ENCODE assay signal across 22 cellular contexts in genomic region chr4:41364871-41365270, GRCh38.
A peak's percentile ranks its signal among the peaks of the same experiment; 100 is the strongest.
DNase-seq lines count a peak whose midpoint lies in the region; ATAC-seq, FAIRE-seq and TF ChIP-seq lines count a peak whose summit lies in the region.
"Had no signal": no experiment of that assay in that cellular context is flagged by ENCODE, and none has a peak within 500 bp of the region (broad histone marks: within the 10 kb centered on the region; RNA-seq: fewer than 3 reads in every experiment).

No MANE protein-coding gene starts in this region.

- in situ Hi-C loops in gastrocnemius medialis (cut with MboI; ENCODE audit: low sequenced_read_pairs in 4 of 4), result loop anchor here in 3 of 4 donors (10.0 to 25.0 kb wide), 2 partner anchors 170 to 172 kb away; partner anchors contain the start of gene LIMCH1 (in 3 of the 3)

- no peak for FAIRE-seq in pancreas (lab: Jason Lieb, UNC)
- FAIRE-seq: TTC549 had no signal

- H3K4me3 ChIP-seq in PC-3 (ENCODE audit: low read length) (no peak overlapping the region), dorsolateral prefrontal cortex (peak overlapping the region in 34 of 59 donors; percentile 0 to 97 (median 30)), gastrocnemius medialis (peak overlapping the region in 2 of 4 donors; percentile 24 to 26), pancreas (no peak overlapping the region)
- H3K4me3 ChIP-seq: cardiac muscle cell, skin epidermis, uterus had no signal

- TF ChIP-seq CTCF in PC-3 (conservative IDR thresholded peaks at IDR 0.05; ENCODE audit: low read depth, low read length), result no peak
- no peak for TF ChIP-seq CTCF in dorsolateral prefrontal cortex (IDR thresholded peaks at IDR 0.05 in 54 of 56, conservative IDR thresholded peaks at IDR 0.05 in 2 of 56; ENCODE audit: low read depth in 1 of 56, partially characterized antibody in 56 of 56)
- TF ChIP-seq CTCF in gastrocnemius medialis (IDR thresholded peaks at IDR 0.05 in 4 of 5, conservative IDR thresholded peaks at IDR 0.05 in 1 of 5), result no peak
- no peak for TF ChIP-seq CTCF in pancreas (IDR thresholded peaks at IDR 0.05)

- WGBS in pancreas, 2 donors, result 55 to 69% methylated on average over 3 of the region's 3 CpGs

- POLR2A ChIA-PET in PC-3 (lab: Charles Lee; ENCODE audit: unreplicated experiment), result no interaction called here

- H3K4me1 ChIP-seq in PC-3 (ENCODE audit: insufficient read depth, low read length) (peaks cover 32% of the 10 kb centered on the region), gastrocnemius medialis (peaks cover 65 to 70% of the 10 kb centered on the region in 2 donors), pancreas (peaks cover 0 to 5% (median 0%) of the 10 kb centered on the region in 3 donors)
- H3K4me1 ChIP-seq: uterus had no signal

- no TSS peak for BruUV-seq in PC-3 (replicated peaks; lab: Mats Ljungman, UMichigan)

- H3K36me3 ChIP-seq in PC-3 (ENCODE audit: low read depth, low read length) (no peaks in the 10 kb centered on the region; the same call in 1 of the 2 replicates), gastrocnemius medialis (no peaks in the 10 kb centered on the region), pancreas (no peaks in the 10 kb centered on the region)
- H3K36me3 ChIP-seq: cardiac muscle cell, uterus had no signal

- H4K20me1 ChIP-seq in PC-3 (ENCODE audit: low read length), result no peaks in the 10 kb centered on the region

- CTCF ChIA-PET in PC-3 (lab: Charles Lee), result no interaction called here

- H3K9me2 ChIP-seq in PC-3 (replicated peaks; ENCODE audit: low read length), result no peaks in the 10 kb centered on the region

- H3K9ac ChIP-seq in PC-3 (ENCODE audit: low read length), result no peak overlapping the region

- H3K27me3 ChIP-seq in PC-3 (ENCODE audit: low read length) (no peaks in the 10 kb centered on the region), dorsolateral prefrontal cortex (no peaks in the 10 kb centered on the region), gastrocnemius medialis (no peaks in the 10 kb centered on the region), pancreas (no peaks in the 10 kb centered on the region)
- H3K27me3 ChIP-seq: uterus had no signal

- no peak for ATAC-seq in PC-3
- ATAC-seq in gastrocnemius medialis, result no peak
- no peak for ATAC-seq in GM21367 (IDR thresholded peaks at IDR 0.05; ENCODE audit: unreplicated experiment)
- ATAC-seq in pancreas, result no peak
- ATAC-seq: activated CD8-positive, alpha-beta memory T cell treated with anti-CD3 and anti-CD28 coated beads, Interleukin-2, amount 10 ng/mL, durations not matched to agents 7 days and 5 days; activated T-helper 17 cell treated with anti-CD3 and anti-CD28 coated beads, Interleukin-2, amount 50 U/mL, for 72 hours; esophagus mucosa; natural killer cell; stimulated activated naive CD8-positive, alpha-beta T cell treated with anti-CD3 and anti-CD28 coated beads, Interleukin-15, amount 100 ng/mL, for 72 hours had no signal

- no peaks in the 10 kb centered on the region for H3F3A ChIP-seq in PC-3 (ENCODE audit: low read length, unreplicated experiment)

- TF ChIP-seq POLR2A in gastrocnemius medialis (IDR thresholded peaks at IDR 0.05), result no peak

- peak overlapping the region; percentile 99 for H3K4me2 ChIP-seq in PC-3 (ENCODE audit: low read length)

- H3K9me3 ChIP-seq in PC-3 (ENCODE audit: low read length), result no peaks in the 10 kb centered on the region
- H3K9me3 ChIP-seq in gastrocnemius medialis, result no peaks in the 10 kb centered on the region
- no peaks in the 10 kb centered on the region for H3K9me3 ChIP-seq in pancreas
- H3K9me3 ChIP-seq: uterus had no signal

- H3K27ac ChIP-seq in PC-3 (ENCODE audit: low read length) (no peak overlapping the region), dorsolateral prefrontal cortex (peak overlapping the region; percentile 51 to 100 (median 97)), gastrocnemius medialis (peak overlapping the region; percentile 89 to 93 (median 90)), pancreas (no peak overlapping the region)
- H3K27ac ChIP-seq: cardiac muscle cell, uterus had no signal

- peaks cover 61% of the 10 kb centered on the region for H3K79me2 ChIP-seq in PC-3 (ENCODE audit: low read length)

- peak; percentile 19 for DNase-seq in AG20443 (ENCODE audit: low spot score)
- DNase-seq in PC-3, result no peak
- DNase-seq in dorsolateral prefrontal cortex, result no peak
- DNase-seq in gastrocnemius medialis, result peak in 1 of 2 donors; percentile 7
- DNase-seq in DMS114 treated with DMSO at 0.1 percent for 48 hours (lab: John Stamatoyannopoulos, UW; ENCODE audit: unreplicated experiment), result no peak
- DNase-seq in pancreas, result no peak
- no peak for DNase-seq in stimulated activated CD4-positive, alpha-beta T cell treated with anti-CD3 and anti-CD28 coated beads, Interleukin-4, amount 100 ng/mL, for 4 hours
- DNase-seq: activated CD4-positive, alpha-beta T cell treated with anti-CD3 and anti-CD28 coated beads for 4 hours; activated CD8-positive, alpha-beta memory T cell treated with anti-CD3 and anti-CD28 coated beads, Interleukin-2, amount 10 ng/mL, durations not matched to agents 7 days and 5 days; effector CD4-positive, alpha-beta T cell; immature natural killer cell; KBM-7; natural killer cell; NCI-H2029; stimulated activated naive CD8-positive, alpha-beta T cell treated with anti-CD3 and anti-CD28 coated beads, Interleukin-15, amount 100 ng/mL, for 72 hours; uterus had no signal

- intact Hi-C loops in PC-3 (cut with micrococcal nuclease), result no loop called here
- intact Hi-C loops in dorsolateral prefrontal cortex (cut with DNase I), result loop anchor here (2.0 to 5.0 kb wide), 4 partner anchors 52 to 277 kb away; no protein-coding TSS in a partner anchor
- intact Hi-C loops in gastrocnemius medialis (cut with DNase I; ENCODE audit: low total_unique reads), result loop anchor here (5.0 kb wide), 2 partner anchors 83 to 148 kb away; no protein-coding TSS in a partner anchor
- intact Hi-C loops in pancreas (cut with DNase I), result no loop called here

- no peak overlapping the region for H2AFZ ChIP-seq in PC-3 (ENCODE audit: low read length)

Comparison
In these comparisons a context has a peak if more than half of its experiments do, and no peak if none do; other contexts are left out.
1. H3K27ac ChIP-seq: peak in dorsolateral prefrontal cortex (59 of 59) and gastrocnemius medialis (4 of 4); none in PC-3 (single experiment) and pancreas (0 of 4).
2. H3K4me3 ChIP-seq: peak in dorsolateral prefrontal cortex (34 of 59); none in PC-3 (single experiment) and pancreas (0 of 4).
3. intact Hi-C loops: an anchor here in dorsolateral prefrontal cortex (2.0 to 5.0 kb wide) and gastrocnemius medialis (5.0 kb wide); none called in PC-3 and pancreas.